In the genomic region with DNA sequence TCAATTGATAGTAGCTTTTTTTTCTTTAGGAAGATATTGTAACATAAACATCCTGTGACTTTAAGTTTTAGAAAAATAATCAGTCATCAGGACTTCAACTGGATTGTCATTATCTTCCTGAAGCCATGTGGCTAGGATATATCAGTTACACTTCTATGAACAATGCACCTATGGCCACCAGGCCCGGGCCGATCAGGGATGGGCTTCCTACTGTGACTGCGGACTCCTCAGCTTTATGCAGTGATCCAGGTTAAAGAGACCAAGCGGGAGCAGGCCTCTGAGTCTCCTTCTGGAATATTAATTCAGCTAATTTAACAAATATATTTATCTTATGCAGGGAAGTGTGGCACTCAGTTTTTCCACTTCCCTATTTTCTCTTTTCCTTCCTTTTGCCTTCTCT, we compare ENCODE assay signal across 27 cellular contexts.
"Had no signal": no experiment of that assay in that cellular context is flagged by ENCODE, and none has a peak within 500 bp of the region (broad histone marks: within the 10 kb centered on the region; RNA-seq: fewer than 3 reads in every experiment).

No MANE protein-coding gene starts in this region.

- H3K4me3 ChIP-seq: cardiac muscle cell, MG63, Peyer's patch, SJCRH30 had no signal

- H3K9me3 ChIP-seq: MG63, Peyer's patch, SJCRH30, SK-N-SH had no signal

- H3K4me1 ChIP-seq: Peyer's patch had no signal

- H3K27ac ChIP-seq: brain microvascular endothelial cell, cardiac muscle cell, Peyer's patch, RWPE1, SJCRH30, VCaP had no signal

- H3K36me3 ChIP-seq: brain microvascular endothelial cell, cardiac muscle cell, MG63, Peyer's patch, SJCRH30 had no signal

- DNase-seq: activated CD4-positive, alpha-beta T cell treated with anti-CD3 and anti-CD28 coated beads for 4 hours; activated CD8-positive, alpha-beta memory T cell treated with anti-CD3 and anti-CD28 coated beads, Interleukin-2, amount 50 U/mL, for 4 hours; activated CD8-positive, alpha-beta T cell treated with anti-CD3 and anti-CD28 coated beads for 36 hours; activated gamma-delta T cell treated with Interleukin-2 at 50 U/mL for 16 hours; activated naive CD4-positive, alpha-beta T cell treated with anti-CD3 and anti-CD28 coated beads, Interleukin-2, amount 10 ng/mL, durations not matched to agents 7 days and 5 days; activated naive CD8-positive, alpha-beta T cell treated with anti-CD3 and anti-CD28 coated beads for 36 hours; activated T-cell treated with anti-CD3 and anti-CD28 coated beads, Interleukin-2, amount 50 U/mL, for 72 hours; brain microvascular endothelial cell; MG63; MV-4-11; NCI-H1105; NCI-H1436; NCI-H187 treated with DMSO at 0.1 percent for 48 hours; NCI-H2171; NCI-H2227 treated with DMSO at 0.1 percent for 48 hours; NCI-H446 treated with DMSO at 0.1 percent for 48 hours; NCI-H524 treated with DMSO at 0.1 percent for 48 hours; NCI-H774; NK-92 treated with Interleukin-12 subunit alpha and Interleukin-12 subunit beta, amount 100 ng/mL, for 24 hours; Peyer's patch; Right ventricle myocardium superior; SK-N-SH; T-helper 1 cell had no signal
